Comparison of ENCODE assay signal across 9 cellular contexts in the genomic region with DNA sequence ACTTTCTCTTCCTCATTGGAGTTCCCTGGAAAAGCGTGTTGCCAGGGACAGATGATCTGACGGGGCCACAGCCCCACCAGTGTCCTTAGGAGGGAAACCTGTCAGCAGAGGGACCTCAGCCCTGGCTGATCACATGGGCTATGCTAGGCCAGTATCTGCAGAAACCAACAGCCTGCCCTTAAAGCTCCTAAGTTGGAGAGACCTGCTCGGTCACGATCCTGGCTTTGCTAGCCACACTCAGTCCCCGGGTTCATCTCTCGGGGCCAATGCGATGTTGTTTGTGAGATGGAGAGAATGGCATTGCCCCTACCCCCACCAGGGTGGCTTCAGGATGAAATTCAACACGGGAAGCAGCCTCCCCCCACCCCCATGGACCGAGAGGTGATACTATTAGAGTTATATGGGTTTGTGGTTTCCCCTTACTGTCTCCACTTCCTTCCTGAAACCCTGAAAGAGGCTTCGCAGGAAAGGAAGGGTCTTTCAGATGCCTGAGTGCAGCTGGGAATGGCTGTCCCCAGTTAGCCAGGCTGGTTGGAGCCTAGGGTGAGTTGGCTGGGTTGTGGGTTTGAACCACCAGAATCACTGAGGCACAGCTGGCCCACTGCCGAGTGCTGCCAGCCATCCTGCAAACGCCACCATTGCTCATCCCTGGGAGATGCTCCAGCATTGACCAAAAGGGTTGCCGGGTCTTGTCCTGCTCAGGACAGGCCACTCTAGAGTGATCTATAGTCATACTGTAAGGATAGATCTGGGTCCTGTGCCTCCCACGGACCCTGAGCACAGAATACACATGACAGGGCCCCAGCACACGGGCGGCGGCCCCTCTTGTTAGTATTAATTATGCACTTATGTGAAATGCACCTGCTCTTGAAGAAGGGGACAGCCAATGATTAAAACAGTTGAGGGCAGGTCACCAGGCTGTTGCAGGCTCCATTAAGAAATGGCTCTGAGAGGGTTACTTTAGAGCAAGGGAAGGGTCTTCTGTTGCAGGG. TPM values are rescaled to one million over a fixed set of nuclear protein-coding genes. Genes with fewer than 3 reads are reported as not detected.
DNase-seq lines count a peak whose midpoint lies in the region; ATAC-seq, FAIRE-seq and TF ChIP-seq lines count a peak whose summit lies in the region.
"Had no signal": no experiment of that assay in that cellular context is flagged by ENCODE, and none has a peak within 500 bp of the region (broad histone marks: within the 10 kb centered on the region; RNA-seq: fewer than 3 reads in every experiment).

No MANE protein-coding gene starts in this region.

- in situ Hi-C loops in K562 (cut with MboI): loop anchor here (5.0 kb wide), 1 partner anchor 395 kb away; no protein-coding TSS in a partner anchor

- peaks cover 7 to 29% of the 10 kb centered on the region in 2 experiments; a peak in 4 of 5 replicates for H3K4me1 ChIP-seq in K562 (replicated peaks in 1 of 2; ENCODE audit: control insufficient read depth in 2 of 2, insufficient read depth in 2 of 2, low read length in 2 of 2)

- peak; percentile 53 for DNase-seq in stimulated activated CD4-positive, alpha-beta T cell treated with anti-CD3 and anti-CD28 coated beads, Interleukin-15, amount 100 ng/mL, for 24 hours
- no peak for DNase-seq in stimulated activated CD4-positive, alpha-beta T cell treated with anti-CD3 and anti-CD28 coated beads, Interleukin-4, amount 100 ng/mL, for 1 hour
- DNase-seq in MV-4-11 (lab: John Stamatoyannopoulos, UW): peak; percentile 75
- no peak for DNase-seq in K562 (ENCODE audit: extremely low read depth in 1 of 4, low spot score in 3 of 4)
- no peak for DNase-seq in SHP77 (lab: John Stamatoyannopoulos, UW)
- DNase-seq in NCI-H345 treated with DMSO at 0.1 percent for 48 hours (lab: John Stamatoyannopoulos, UW; ENCODE audit: unreplicated experiment): no peak
- DNase-seq in middle frontal gyrus (ENCODE audit: extremely low spot score, low spot score): no peak
- DNase-seq in left ventricle myocardium superior: no peak

- TF ChIP-seq EP300 in K562 (IDR thresholded peaks at IDR 0.05; ENCODE audit: low read length): no peak

- H2AFZ ChIP-seq in K562 (ENCODE audit: low read depth, low read length): peak overlapping the region; percentile 71

- H3K27ac ChIP-seq in K562 (ENCODE audit: extremely low read depth, low read depth, low read length): no peak overlapping the region

- no peaks in the 10 kb centered on the region for H3K27me3 ChIP-seq in K562 (ENCODE audit: control insufficient read depth in 2 of 2, insufficient read depth in 2 of 2, low read length in 2 of 2)

- no peaks in the 10 kb centered on the region for H3K36me3 ChIP-seq in K562 (ENCODE audit: control insufficient read depth, insufficient read depth, low read length)

- no peaks in the 10 kb centered on the region for H4K20me1 ChIP-seq in K562 (replicated peaks; ENCODE audit: control insufficient read depth, insufficient read depth, low read length)

- TF ChIP-seq CTCF in K562 (IDR thresholded peaks at IDR 0.05 in 2 of 3, conservative IDR thresholded peaks at IDR 0.05 in 1 of 3; ENCODE audit: insufficient read depth in 2 of 3, low read depth in 1 of 3, low read length in 3 of 3): no peak

- H3K4me3 ChIP-seq in K562: no peak overlapping the region

- no peak for FAIRE-seq in K562 (lab: Jason Lieb, UNC)

- no peaks in the 10 kb centered on the region for H3K9me3 ChIP-seq in K562 (replicated peaks; ENCODE audit: control insufficient read depth, insufficient read depth, low read depth, low read length)

- TF ChIP-seq RAD21 in K562 (CRISPR knock-in tag; conservative IDR thresholded peaks at IDR 0.05 in 1 of 2, IDR thresholded peaks at IDR 0.05 in 1 of 2): no peak

- WGBS in K562 (ENCODE audit: insufficient coverage, low coverage, missing lambda C conversion rate): 33% methylated on average over 17 of the region's 17 CpGs

- no TSS peak for BruUV-seq in K562 (replicated peaks; lab: Mats Ljungman, UMichigan)

- TF ChIP-seq POLR2A in K562 (conservative IDR thresholded peaks at IDR 0.05): no peak

- ATAC-seq in K562 (peak; percentile 43), left ventricle myocardium superior (no peak)
- ATAC-seq: left colon had no signal

- CTCF ChIA-PET in K562 (lab: Yijun Ruan, JAX; ENCODE audit: low intra/inter-chr PET ratio): no interaction called here

- intact Hi-C loops in K562 (cut with micrococcal nuclease) (no loop called here), left ventricle myocardium superior (cut with micrococcal nuclease) (no loop called here)

- POLR2A ChIA-PET in K562 (lab: Yijun Ruan, JAX): interaction anchor here (0.7 to 1.4 kb wide), 2 partner anchors 17 to 106 kb away, joined by 3 read pairs; a partner anchor contains a TSS

- 0 out of 2 replicates have a peak overlapping the region, but pooled peaks have one; percentile 1 for H3K4me2 ChIP-seq in K562 (ENCODE audit: insufficient read depth, low read length)

- no peaks in the 10 kb centered on the region for H3K9me1 ChIP-seq in K562 (ENCODE audit: control insufficient read depth, insufficient read depth, low read length)

- peak overlapping the region in 1 of 2 experiments; percentile 37; a peak in 1 of 4 replicates for H3K9ac ChIP-seq in K562 (ENCODE audit: insufficient read depth in 1 of 2, low read depth in 2 of 2, low read length in 2 of 2)

- no peaks in the 10 kb centered on the region for H3K79me2 ChIP-seq in K562 (ENCODE audit: control insufficient read depth, insufficient read depth, low read length)

TF ChIP-seq in K562, 482 proteins besides CTCF, POLR2A, EP300 and RAD21 (continues in another document):
- TF ChIP-seq SPI1 (IDR thresholded peaks at IDR 0.05; ENCODE audit: borderline replicate concordance, low read depth, low read length) (peak; percentile 75), ETV1 (tag; conservative IDR thresholded peaks at IDR 0.05; ENCODE audit: low read depth) (peak; percentile 36; the same call in 1 of the 2 replicates), ZNF830 (CRISPR knock-in tag; IDR thresholded peaks at IDR 0.05) (peak; percentile 37; the same call in 1 of the 2 replicates), THRAP3 (IDR thresholded peaks at IDR 0.05; ENCODE audit: borderline replicate concordance) (no peak)
- TF ChIP-seq, protein P1, sequence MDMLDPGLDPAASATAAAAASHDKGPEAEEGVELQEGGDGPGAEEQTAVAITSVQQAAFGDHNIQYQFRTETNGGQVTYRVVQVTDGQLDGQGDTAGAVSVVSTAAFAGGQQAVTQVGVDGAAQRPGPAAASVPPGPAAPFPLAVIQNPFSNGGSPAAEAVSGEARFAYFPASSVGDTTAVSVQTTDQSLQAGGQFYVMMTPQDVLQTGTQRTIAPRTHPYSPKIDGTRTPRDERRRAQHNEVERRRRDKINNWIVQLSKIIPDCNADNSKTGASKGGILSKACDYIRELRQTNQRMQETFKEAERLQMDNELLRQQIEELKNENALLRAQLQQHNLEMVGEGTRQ (CRISPR knock-in tag; IDR thresholded peaks at IDR 0.05): peak; percentile 35; the same call in 1 of the 2 replicates
- TF ChIP-seq, protein P2, sequence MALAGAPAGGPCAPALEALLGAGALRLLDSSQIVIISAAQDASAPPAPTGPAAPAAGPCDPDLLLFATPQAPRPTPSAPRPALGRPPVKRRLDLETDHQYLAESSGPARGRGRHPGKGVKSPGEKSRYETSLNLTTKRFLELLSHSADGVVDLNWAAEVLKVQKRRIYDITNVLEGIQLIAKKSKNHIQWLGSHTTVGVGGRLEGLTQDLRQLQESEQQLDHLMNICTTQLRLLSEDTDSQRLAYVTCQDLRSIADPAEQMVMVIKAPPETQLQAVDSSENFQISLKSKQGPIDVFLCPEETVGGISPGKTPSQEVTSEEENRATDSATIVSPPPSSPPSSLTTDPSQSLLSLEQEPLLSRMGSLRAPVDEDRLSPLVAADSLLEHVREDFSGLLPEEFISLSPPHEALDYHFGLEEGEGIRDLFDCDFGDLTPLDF (CRISPR knock-in tag; IDR thresholded peaks at IDR 0.05): no peak
- TF ChIP-seq, protein P3, sequence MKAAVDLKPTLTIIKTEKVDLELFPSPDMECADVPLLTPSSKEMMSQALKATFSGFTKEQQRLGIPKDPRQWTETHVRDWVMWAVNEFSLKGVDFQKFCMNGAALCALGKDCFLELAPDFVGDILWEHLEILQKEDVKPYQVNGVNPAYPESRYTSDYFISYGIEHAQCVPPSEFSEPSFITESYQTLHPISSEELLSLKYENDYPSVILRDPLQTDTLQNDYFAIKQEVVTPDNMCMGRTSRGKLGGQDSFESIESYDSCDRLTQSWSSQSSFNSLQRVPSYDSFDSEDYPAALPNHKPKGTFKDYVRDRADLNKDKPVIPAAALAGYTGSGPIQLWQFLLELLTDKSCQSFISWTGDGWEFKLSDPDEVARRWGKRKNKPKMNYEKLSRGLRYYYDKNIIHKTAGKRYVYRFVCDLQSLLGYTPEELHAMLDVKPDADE (conservative IDR thresholded peaks at IDR 0.05; ENCODE audit: control insufficient read depth, low read depth, low read length): no peak
- TF ChIP-seq, protein P4, sequence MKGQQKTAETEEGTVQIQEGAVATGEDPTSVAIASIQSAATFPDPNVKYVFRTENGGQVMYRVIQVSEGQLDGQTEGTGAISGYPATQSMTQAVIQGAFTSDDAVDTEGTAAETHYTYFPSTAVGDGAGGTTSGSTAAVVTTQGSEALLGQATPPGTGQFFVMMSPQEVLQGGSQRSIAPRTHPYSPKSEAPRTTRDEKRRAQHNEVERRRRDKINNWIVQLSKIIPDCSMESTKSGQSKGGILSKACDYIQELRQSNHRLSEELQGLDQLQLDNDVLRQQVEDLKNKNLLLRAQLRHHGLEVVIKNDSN (CRISPR knock-in tag; IDR thresholded peaks at IDR 0.05): 0 out of 2 replicates have a peak, but pooled peaks have one; percentile 42

RNA-seq across cellular contexts. Expression of a gene that starts 16.8 kb away (rescaled TPM):
- 15.0 and 19.5 TPM in 2 replicates for total RNA-seq in K562 (2011; cell fraction: chromatin; rRNA removed; ENCODE audit: low replicate concordance)
- total RNA-seq in K562 (2011; cell fraction: nucleolus; rRNA removed): 8.7 and 9.6 TPM in 2 replicates
- 13.8 and 19.5 TPM in 2 replicates for total RNA-seq in K562 (2011; cell fraction: nucleoplasm; rRNA removed)
- total RNA-seq in K562 (2014; rRNA removed) (23.2 and 35.2 TPM in 2 replicates), K562 (2014; rRNA removed; fragmentation: Illumina TruSeq; extraction: Trizol) (32.6 and 39.9 TPM in 2 replicates), K562 (2015; rRNA removed; fragmentation: Illumina TruSeq; extraction: Trizol) (16.1 and 16.4 TPM in 2 replicates), K562 (2021) (33.7 and 38.8 TPM in 2 replicates), left ventricle myocardium superior (0.45 TPM)
- polyA plus RNA-seq in K562 (2011; rRNA removed) (27.4 and 35.0 TPM in 2 replicates), K562 (2014; fragmentation: Illumina TruSeq; extraction: Trizol) (43.4 and 48.8 TPM in 2 replicates), K562 (2014; fragmentation: Nextera tagmentation; extraction: Ambion mirVana) (10 to 100 TPM in 1 of 2 experiments, 1 to 10 TPM in 1; 8.0 to 10.3 TPM), K562 (2014; rRNA removed) (32.5 and 36.9 TPM in 2 replicates)
- polyA plus RNA-seq in K562 (2011; cell fraction: cytosol; rRNA removed): 12.1 and 25.8 TPM in 2 replicates
- polyA plus RNA-seq in K562 (2011; cell fraction: nucleus; rRNA removed): 9.6 and 15.0 TPM in 2 replicates
- 37.1 and 50.2 TPM in 2 replicates for polyA plus RNA-seq in K562 (2012)
- 18.2 and 19.3 TPM in 2 replicates for polyA minus RNA-seq in K562 (2011; rRNA and poly(A)+ RNA removed)
- 7.6 and 8.6 TPM in 2 replicates for polyA minus RNA-seq in K562 (2011; cell fraction: cytosol; rRNA and poly(A)+ RNA removed)
- polyA minus RNA-seq in K562 (2011; cell fraction: nucleus; rRNA and poly(A)+ RNA removed): 3.9 and 8.6 TPM in 2 replicates

Comparison
In these comparisons a context has a peak if more than half of its experiments do, and no peak if none do; other contexts are left out.
1. DNase-seq: peak in stimulated activated CD4-positive, alpha-beta T cell treated with anti-CD3 and anti-CD28 coated beads, Interleukin-15, amount 100 ng/mL, for 24 hours (single experiment) and MV-4-11 (single experiment); none in stimulated activated CD4-positive, alpha-beta T cell treated with anti-CD3 and anti-CD28 coated beads, Interleukin-4, amount 100 ng/mL, for 1 hour (single experiment), K562 (0 of 4), SHP77 (0 of 2), NCI-H345 treated with DMSO at 0.1 percent for 48 hours (single experiment), middle frontal gyrus (single experiment) and left ventricle myocardium superior (single experiment).